In the genomic region with DNA sequence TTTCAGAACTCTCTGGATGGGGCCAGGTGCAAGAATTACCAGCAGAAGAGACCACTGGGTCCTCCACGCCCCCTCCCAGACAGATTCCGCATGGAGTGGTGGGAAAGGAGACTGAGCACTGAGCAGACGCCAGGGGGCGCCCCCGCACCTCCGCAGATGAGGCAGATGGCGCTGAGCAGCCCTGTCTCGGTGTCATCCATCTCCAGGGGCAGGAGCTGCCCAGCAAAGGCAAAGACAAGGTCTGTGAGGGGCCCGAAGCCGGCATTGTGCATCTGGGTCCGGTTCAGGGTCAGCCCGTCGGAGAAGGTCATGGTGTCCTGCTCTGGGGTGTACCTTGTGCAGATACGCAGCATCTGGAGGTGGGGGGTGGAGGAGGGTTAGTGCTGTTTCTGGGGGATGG, we compare ENCODE assay signal across 8 cellular contexts. TPM values are rescaled to one million over a fixed set of nuclear protein-coding genes. Genes with fewer than 3 reads are reported as not detected.
A peak's percentile ranks its signal among the peaks of the same experiment; 100 is the strongest.
DNase-seq lines count a peak whose midpoint lies in the region; ATAC-seq, FAIRE-seq and TF ChIP-seq lines count a peak whose summit lies in the region.

No MANE protein-coding gene starts in this region.

- H3K9ac ChIP-seq in parathyroid adenoma, result no peak overlapping the region

- TF ChIP-seq CTCF in GM12873 (IDR thresholded peaks at IDR 0.05; ENCODE audit: insufficient read depth, low read depth, low read length, missing control alignments) (peak; percentile 98), parathyroid adenoma (IDR thresholded peaks at IDR 0.05) (peak; percentile 95), type B pancreatic cell (conservative IDR thresholded peaks at IDR 0.05) (peak; percentile 98)

- no peaks in the 10 kb centered on the region for H3K4me1 ChIP-seq in parathyroid adenoma

- no peaks in the 10 kb centered on the region for H3K27me3 Mint-ChIP-seq in type B pancreatic cell

- no peak overlapping the region for H3K4me2 ChIP-seq in parathyroid adenoma (ENCODE audit: low read length)

- no peaks in the 10 kb centered on the region for H3K79me2 ChIP-seq in parathyroid adenoma

- H3K9me3 Mint-ChIP-seq in type B pancreatic cell, result no peaks in the 10 kb centered on the region

- H3K27me3 ChIP-seq in MG63 (no peaks in the 10 kb centered on the region), parathyroid adenoma (ENCODE audit: control insufficient read depth, insufficient read depth, low read length) (no peaks in the 10 kb centered on the region)

- H3K9me3 ChIP-seq in MG63 (no peaks in the 10 kb centered on the region), parathyroid adenoma (ENCODE audit: control insufficient read depth, low read length) (no peaks in the 10 kb centered on the region)

- H3K36me3 ChIP-seq in MG63 (peaks cover 40% of the 10 kb centered on the region), parathyroid adenoma (ENCODE audit: control insufficient read depth, insufficient read depth, low read length) (no peaks in the 10 kb centered on the region)

- H2AFZ ChIP-seq in parathyroid adenoma, result no peak overlapping the region

- peaks cover 37% of the 10 kb centered on the region for H3K4me1 Mint-ChIP-seq in type B pancreatic cell (ENCODE audit: unreplicated experiment)

- peak overlapping the region; percentile 63 for H3K27ac Mint-ChIP-seq in type B pancreatic cell

- H3K36me3 Mint-ChIP-seq in type B pancreatic cell, result peaks cover 7% of the 10 kb centered on the region

- H3K4me3 ChIP-seq in MG63 (no peak overlapping the region), parathyroid adenoma (ENCODE audit: low read depth, low read length) (no peak overlapping the region)

- peak overlapping the region; percentile 59 for H3K4me3 Mint-ChIP-seq in type B pancreatic cell

- DNase-seq in MG63 (peak; percentile 68), SHP77 (lab: John Stamatoyannopoulos, UW) (peak; percentile 76 to 85), frontal cortex (ENCODE audit: low spot score in 2 of 2) (peak; percentile 81 to 89), type B pancreatic cell (ENCODE audit: extremely low spot score, unreplicated experiment) (peak; percentile 88)
- DNase-seq in activated effector memory CD4-positive, alpha-beta T cell treated with anti-CD3 and anti-CD28 coated beads, Interleukin-2, amount 50 U/mL, for 16 hours, result peak; percentile 93

- ATAC-seq in GM18861 (IDR thresholded peaks at IDR 0.05; ENCODE audit: unreplicated experiment), result no peak

- no peak overlapping the region for H3K27ac ChIP-seq in parathyroid adenoma

- FAIRE-seq in frontal cortex (lab: Jason Lieb, UNC), result no peak

RNA-seq across cellular contexts. Expression of a gene that starts 6.3 kb away (rescaled TPM):
- 1.6 TPM in 1 of 2 replicates, not detected in the other for total RNA-seq in MG63 (2014; rRNA removed; shearing (Covaris generic); ENCODE audit: low replicate concordance)
- total RNA-seq in frontal cortex (not detected), type B pancreatic cell (ENCODE audit: low replicate concordance) (3.2 and 4.2 TPM in 2 replicates)

RNA-seq across cellular contexts. Expression of a gene that starts 18.7 kb away (rescaled TPM):
- 30.8 and 40.7 TPM in 2 replicates for total RNA-seq in MG63 (2014; rRNA removed; shearing (Covaris generic); ENCODE audit: low replicate concordance)
- total RNA-seq in frontal cortex (1.6 TPM), type B pancreatic cell (ENCODE audit: low replicate concordance) (74.5 and 89.9 TPM in 2 replicates)

RNA-seq across cellular contexts. Expression of a gene that starts 32.6 kb away (rescaled TPM):
- total RNA-seq in MG63 (2014; rRNA removed; shearing (Covaris generic); ENCODE audit: low replicate concordance), result 1.2 and 7.1 TPM in 2 replicates
- total RNA-seq in frontal cortex (11.8 TPM), type B pancreatic cell (ENCODE audit: low replicate concordance) (30.6 and 49.3 TPM in 2 replicates)

RNA-seq across cellular contexts. Expression of a gene that starts 32.8 kb away (rescaled TPM):
- total RNA-seq in MG63 (2014; rRNA removed; shearing (Covaris generic); ENCODE audit: low replicate concordance), result 14.7 and 22.2 TPM in 2 replicates
- total RNA-seq in frontal cortex (17.1 TPM), type B pancreatic cell (ENCODE audit: low replicate concordance) (49.2 and 72.2 TPM in 2 replicates)

RNA-seq across cellular contexts. Expression of a gene that starts 54.8 kb away (rescaled TPM):
- 22.1 and 23.9 TPM in 2 replicates for total RNA-seq in MG63 (2014; rRNA removed; shearing (Covaris generic); ENCODE audit: low replicate concordance)
- total RNA-seq in frontal cortex (1.2 TPM), type B pancreatic cell (ENCODE audit: low replicate concordance) (35.1 and 50.0 TPM in 2 replicates)

Comparison
In these comparisons a context has a peak if more than half of its experiments do, and no peak if none do; other contexts are left out.
1. RNA of a gene that starts 18.7 kb away (total RNA-seq): 74.5 to 89.9 TPM in type B pancreatic cell and 30.8 to 40.7 TPM in MG63; 1.6 TPM in frontal cortex (single experiment); every median in the first group is over 10 times any median in the second.
2. Peak in every context shown above with its lines, with median percentiles within 50 percentile points of each other: CTCF ChIP-seq and DNase-seq.